In the genomic region with DNA sequence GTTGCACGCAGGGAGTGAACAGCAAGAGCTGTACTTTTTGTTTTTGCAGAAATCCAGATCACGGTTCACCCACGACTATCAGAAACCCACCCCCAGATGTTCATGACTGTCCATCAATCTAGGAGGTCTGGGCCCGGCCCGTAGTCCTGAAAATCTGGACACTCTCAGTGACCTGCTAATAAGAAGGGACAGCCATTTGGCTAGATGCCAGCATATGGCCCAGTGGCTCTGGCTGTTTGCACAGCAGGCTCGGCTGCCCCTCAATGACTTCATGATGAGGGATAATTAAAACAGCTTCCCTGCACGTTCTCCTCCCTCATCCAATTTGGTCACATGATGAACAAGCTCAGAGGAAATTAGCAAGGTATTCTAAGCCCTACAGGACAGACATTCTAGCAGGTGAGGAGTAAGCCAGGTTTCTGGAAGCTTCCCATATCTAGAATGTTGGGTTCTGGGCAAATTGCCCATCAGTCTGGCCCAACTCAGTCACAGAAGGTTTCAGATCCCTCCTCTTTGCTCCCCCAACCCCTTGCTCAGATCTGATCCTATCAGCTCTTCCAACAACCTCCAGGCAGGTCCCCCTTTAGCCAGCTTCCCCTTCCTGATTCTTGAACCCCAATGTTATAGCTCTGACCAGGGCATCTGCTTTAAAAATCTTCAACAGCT, we compare ENCODE assay signal across 1 cellular context.
TF ChIP-seq lines count a peak whose summit lies in the region.

No MANE protein-coding gene starts in this region.

TF ChIP-seq in HEK293, 187 proteins besides CTCF, POLR2A, EP300 and RAD21 (continued from another document):
- TF ChIP-seq ZIC2 (tag by site-specific recombination; IDR thresholded peaks at IDR 0.05): peak; percentile 49
- no peak for TF ChIP-seq HOXD13 (CRISPR knock-in tag; IDR thresholded peaks at IDR 0.05; ENCODE audit: borderline replicate concordance)
- no peak for TF ChIP-seq ZNF133 (tag by site-specific recombination; IDR thresholded peaks at IDR 0.05)
- TF ChIP-seq BCL11A (tag by site-specific recombination; IDR thresholded peaks at IDR 0.05; ENCODE audit: low read depth): no peak
- TF ChIP-seq ZBTB20 (tag by site-specific recombination; IDR thresholded peaks at IDR 0.05): peak; percentile 45; the same call in 1 of the 2 replicates
- no peak for TF ChIP-seq GLIS2 (tag by site-specific recombination; IDR thresholded peaks at IDR 0.05)
- TF ChIP-seq RBAK (tag by site-specific recombination; IDR thresholded peaks at IDR 0.05): no peak
- no peak for TF ChIP-seq ZNF37A (tag by site-specific recombination; IDR thresholded peaks at IDR 0.05)
- TF ChIP-seq, protein P1, sequence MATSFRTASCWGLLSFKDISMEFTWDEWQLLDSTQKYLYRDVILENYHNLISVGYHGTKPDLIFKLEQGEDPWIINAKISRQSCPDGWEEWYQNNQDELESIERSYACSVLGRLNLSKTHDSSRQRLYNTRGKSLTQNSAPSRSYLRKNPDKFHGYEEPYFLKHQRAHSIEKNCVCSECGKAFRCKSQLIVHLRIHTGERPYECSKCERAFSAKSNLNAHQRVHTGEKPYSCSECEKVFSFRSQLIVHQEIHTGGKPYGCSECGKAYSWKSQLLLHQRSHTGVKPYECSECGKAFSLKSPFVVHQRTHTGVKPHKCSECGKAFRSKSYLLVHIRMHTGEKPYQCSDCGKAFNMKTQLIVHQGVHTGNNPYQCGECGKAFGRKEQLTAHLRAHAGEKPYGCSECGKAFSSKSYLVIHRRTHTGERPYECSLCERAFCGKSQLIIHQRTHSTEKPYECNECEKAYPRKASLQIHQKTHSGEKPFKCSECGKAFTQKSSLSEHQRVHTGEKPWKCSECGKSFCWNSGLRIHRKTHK (tag by site-specific recombination; IDR thresholded peaks at IDR 0.05): no peak
